In genomic region chr1:7680791-7681165, GRCh38 we compare ENCODE assay signal across 1 cellular context.
TF ChIP-seq lines count a peak whose summit lies in the region.

No MANE protein-coding gene starts in this region.

TF ChIP-seq in HEK293, 187 proteins besides CTCF, POLR2A, EP300 and RAD21 (continued from another document):
- TF ChIP-seq ZNF280D (tag by site-specific recombination; IDR thresholded peaks at IDR 0.05) = no peak
- TF ChIP-seq FEZF1 (tag by site-specific recombination; IDR thresholded peaks at IDR 0.05) = no peak
- TF ChIP-seq, protein P1, sequence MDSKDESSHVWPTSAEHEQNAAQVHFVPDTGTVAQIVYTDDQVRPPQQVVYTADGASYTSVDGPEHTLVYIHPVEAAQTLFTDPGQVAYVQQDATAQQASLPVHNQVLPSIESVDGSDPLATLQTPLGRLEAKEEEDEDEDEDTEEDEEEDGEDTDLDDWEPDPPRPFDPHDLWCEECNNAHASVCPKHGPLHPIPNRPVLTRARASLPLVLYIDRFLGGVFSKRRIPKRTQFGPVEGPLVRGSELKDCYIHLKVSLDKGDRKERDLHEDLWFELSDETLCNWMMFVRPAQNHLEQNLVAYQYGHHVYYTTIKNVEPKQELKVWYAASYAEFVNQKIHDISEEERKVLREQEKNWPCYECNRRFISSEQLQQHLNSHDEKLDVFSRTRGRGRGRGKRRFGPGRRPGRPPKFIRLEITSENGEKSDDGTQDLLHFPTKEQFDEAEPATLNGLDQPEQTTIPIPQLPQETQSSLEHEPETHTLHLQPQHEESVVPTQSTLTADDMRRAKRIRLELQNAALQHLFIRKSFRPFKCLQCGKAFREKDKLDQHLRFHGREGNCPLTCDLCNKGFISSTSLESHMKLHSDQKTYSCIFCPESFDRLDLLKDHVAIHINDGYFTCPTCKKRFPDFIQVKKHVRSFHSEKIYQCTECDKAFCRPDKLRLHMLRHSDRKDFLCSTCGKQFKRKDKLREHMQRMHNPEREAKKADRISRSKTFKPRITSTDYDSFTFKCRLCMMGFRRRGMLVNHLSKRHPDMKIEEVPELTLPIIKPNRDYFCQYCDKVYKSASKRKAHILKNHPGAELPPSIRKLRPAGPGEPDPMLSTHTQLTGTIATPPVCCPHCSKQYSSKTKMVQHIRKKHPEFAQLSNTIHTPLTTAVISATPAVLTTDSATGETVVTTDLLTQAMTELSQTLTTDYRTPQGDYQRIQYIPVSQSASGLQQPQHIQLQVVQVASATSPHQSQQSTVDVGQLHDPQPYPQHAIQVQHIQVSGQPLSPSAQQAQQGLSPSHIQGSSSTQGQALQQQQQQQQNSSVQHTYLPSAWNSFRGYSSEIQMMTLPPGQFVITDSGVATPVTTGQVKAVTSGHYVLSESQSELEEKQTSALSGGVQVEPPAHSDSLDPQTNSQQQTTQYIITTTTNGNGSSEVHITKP (tag by site-specific recombination; IDR thresholded peaks at IDR 0.05) = no peak
- TF ChIP-seq KLF16 (tag by site-specific recombination; IDR thresholded peaks at IDR 0.05) = no peak
- no peak for TF ChIP-seq ZNF404 (tag by site-specific recombination; IDR thresholded peaks at IDR 0.05)
